Comparison of ENCODE assay signal across 8 cellular contexts in genomic region chr19:19064811-19065745, GRCh38. TPM values are rescaled to one million over a fixed set of nuclear protein-coding genes. Genes with fewer than 3 reads are reported as not detected.
DNase-seq lines count a peak whose midpoint lies in the region; ATAC-seq, FAIRE-seq and TF ChIP-seq lines count a peak whose summit lies in the region.

No MANE protein-coding gene starts in this region.

- H3K36me3 Mint-ChIP-seq in activated naive CD8-positive, alpha-beta T cell treated with anti-CD3 and anti-CD28 coated beads, Interleukin-2, amount 50 U/mL, for 24 hours (ENCODE audit: low read depth), result peaks cover 2% of the 10 kb centered on the region

- FAIRE-seq in keratinocyte (lab: Jason Lieb, UNC) (no peak), frontal cortex (lab: Jason Lieb, UNC) (no peak)

- H3K9me3 Mint-ChIP-seq in activated naive CD8-positive, alpha-beta T cell treated with anti-CD3 and anti-CD28 coated beads, Interleukin-2, amount 50 U/mL, for 24 hours, result no peaks in the 10 kb centered on the region

- dilution Hi-C loops in keratinocyte (cut with MboI; ENCODE audit: extremely low pct_ligation_motif_present, low sequenced_read_pairs), result no loop called here

- peak overlapping the region; percentile 78 for H3K4me3 Mint-ChIP-seq in activated naive CD8-positive, alpha-beta T cell treated with anti-CD3 and anti-CD28 coated beads, Interleukin-2, amount 50 U/mL, for 24 hours

- peaks cover 6% of the 10 kb centered on the region for H3K4me1 ChIP-seq in keratinocyte (ENCODE audit: control insufficient read depth, extremely low read depth, insufficient read depth, low read length)

- ATAC-seq in activated naive CD8-positive, alpha-beta T cell treated with anti-CD3 and anti-CD28 coated beads, Interleukin-2, amount 50 U/mL, for 24 hours, result no peak
- ATAC-seq in GM18505 (IDR thresholded peaks at IDR 0.05; ENCODE audit: unreplicated experiment), result no peak
- no peak for ATAC-seq in HG02571 (IDR thresholded peaks at IDR 0.05; ENCODE audit: unreplicated experiment)

- H3K27ac ChIP-seq in keratinocyte (ENCODE audit: control insufficient read depth, insufficient read depth, low read length), result no peak overlapping the region

- DNase-seq in ELR (ENCODE audit: low read depth), result peak; percentile 23
- DNase-seq in NCI-H524 (lab: John Stamatoyannopoulos, UW), result peak; percentile 81 to 88
- peak; percentile 55 for DNase-seq in activated naive CD8-positive, alpha-beta T cell treated with anti-CD3 and anti-CD28 coated beads, Interleukin-2, amount 50 U/mL, for 24 hours
- DNase-seq in keratinocyte (ENCODE audit: low read depth, low spot score), result no peak
- peak; percentile 31 for DNase-seq in stimulated activated CD4-positive, alpha-beta T cell treated with anti-CD3 and anti-CD28 coated beads, Interleukin-4, amount 100 ng/mL, for 1 hour
- no peak for DNase-seq in frontal cortex (ENCODE audit: low spot score in 2 of 2)

- no peaks in the 10 kb centered on the region for H4K20me1 ChIP-seq in keratinocyte (ENCODE audit: control insufficient read depth, extremely low read depth, insufficient read depth, low read length)

- H3K4me3 ChIP-seq in keratinocyte (ENCODE audit: control insufficient read depth in 2 of 3, extremely low read depth in 1 of 3, insufficient read depth in 2 of 3, low read depth in 1 of 3, low read length in 3 of 3), result peak overlapping the region; percentile 48 to 66 (median 65)

- no peak for TF ChIP-seq CTCF in keratinocyte (optimal IDR thresholded peaks at IDR 0.05 in 1 of 3, IDR thresholded peaks at IDR 0.05 in 1 of 3, conservative IDR thresholded peaks at IDR 0.05 in 1 of 3; ENCODE audit: extremely low read depth in 1 of 3, insufficient read depth in 2 of 3, low read length in 3 of 3)

- TF ChIP-seq POLR2A in GM18505 (IDR thresholded peaks at IDR 0.05; ENCODE audit: borderline replicate concordance, extremely low read depth, insufficient read depth, insufficient read length), result no peak

- peak overlapping the region; percentile 64 for H3K27ac Mint-ChIP-seq in activated naive CD8-positive, alpha-beta T cell treated with anti-CD3 and anti-CD28 coated beads, Interleukin-2, amount 50 U/mL, for 24 hours

- peak overlapping the region; percentile 7 for H2AFZ ChIP-seq in keratinocyte (ENCODE audit: control insufficient read depth, low read length)

- no peaks in the 10 kb centered on the region for H3K9me3 ChIP-seq in keratinocyte (ENCODE audit: control insufficient read depth, low read depth, low read length)

- H3K79me2 ChIP-seq in keratinocyte (ENCODE audit: control insufficient read depth, insufficient read depth, low read length), result no peaks in the 10 kb centered on the region

- no peaks in the 10 kb centered on the region for H3K27me3 Mint-ChIP-seq in activated naive CD8-positive, alpha-beta T cell treated with anti-CD3 and anti-CD28 coated beads, Interleukin-2, amount 50 U/mL, for 24 hours

- H3K27me3 ChIP-seq in keratinocyte (ENCODE audit: control insufficient read depth, extremely low read depth, insufficient read depth, low read length), result peaks cover 2% of the 10 kb centered on the region

- H3K36me3 ChIP-seq in keratinocyte (ENCODE audit: control insufficient read depth in 2 of 2, extremely low read depth in 1 of 2, insufficient read depth in 2 of 2, low read length in 2 of 2), result peaks cover 0 to 1% of the 10 kb centered on the region in 2 experiments

- H3K9me1 ChIP-seq in keratinocyte (ENCODE audit: control insufficient read depth, extremely low read depth, insufficient read depth, low read length), result peaks cover 2% of the 10 kb centered on the region

- H3K4me1 Mint-ChIP-seq in activated naive CD8-positive, alpha-beta T cell treated with anti-CD3 and anti-CD28 coated beads, Interleukin-2, amount 50 U/mL, for 24 hours, result peaks cover 51% of the 10 kb centered on the region

- peak overlapping the region; percentile 81 for H3K4me2 ChIP-seq in keratinocyte (ENCODE audit: control insufficient read depth, extremely low read depth, insufficient read depth, low read depth, low read length)

- H3K9ac ChIP-seq in keratinocyte (ENCODE audit: control insufficient read depth, extremely low read depth, insufficient read depth, low read length), result no peak overlapping the region

RNA-seq across cellular contexts. Expression of gene SLC25A42, which starts 1.3 kb away (rescaled TPM):
- polyA plus RNA-seq in keratinocyte, result 1.2 to 2.2 TPM (median 1.9 TPM) in 3 replicates
- 0.49 TPM for polyA plus RNA-seq in keratinocyte (2011; ENCODE audit: low read depth)
- 1.7 and 2.6 TPM in 2 replicates for polyA plus RNA-seq in keratinocyte (2011; cell fraction: cytosol; rRNA removed)
- 3.7 and 6.0 TPM in 2 replicates for polyA plus RNA-seq in keratinocyte (2011; cell fraction: nucleus; rRNA removed)
- polyA plus RNA-seq in keratinocyte (2012; ENCODE audit: low replicate concordance), result 1.6 and 3.0 TPM in 2 replicates
- polyA minus RNA-seq in keratinocyte, result 1.7 to 3.7 TPM (median 3.4 TPM) in 3 replicates
- polyA minus RNA-seq in keratinocyte (2011; cell fraction: cytosol; rRNA and poly(A)+ RNA removed), result 1.2 TPM
- 2.0 and 2.9 TPM in 2 replicates for polyA minus RNA-seq in keratinocyte (2011; cell fraction: nucleus; rRNA and poly(A)+ RNA removed)
- total RNA-seq in frontal cortex, result 10.2 TPM

RNA-seq across cellular contexts. Expression of gene ARMC6, which starts 31.7 kb away (rescaled TPM):
- 23.8 to 32.7 TPM (median 30.7 TPM) in 3 replicates for polyA plus RNA-seq in keratinocyte
- 12.2 TPM for polyA plus RNA-seq in keratinocyte (2011; ENCODE audit: low read depth)
- polyA plus RNA-seq in keratinocyte (2011; cell fraction: cytosol; rRNA removed), result 24.1 and 37.6 TPM in 2 replicates
- polyA plus RNA-seq in keratinocyte (2011; cell fraction: nucleus; rRNA removed), result 27.1 and 37.3 TPM in 2 replicates
- 15.3 and 37.1 TPM in 2 replicates for polyA plus RNA-seq in keratinocyte (2012; ENCODE audit: low replicate concordance)
- polyA minus RNA-seq in keratinocyte, result 36.4 to 68.3 TPM (median 43.0 TPM) in 3 replicates
- polyA minus RNA-seq in keratinocyte (2011; cell fraction: cytosol; rRNA and poly(A)+ RNA removed), result 58.5 TPM
- 20.7 and 24.2 TPM in 2 replicates for polyA minus RNA-seq in keratinocyte (2011; cell fraction: nucleus; rRNA and poly(A)+ RNA removed)
- 56.3 TPM for total RNA-seq in frontal cortex

RNA-seq across cellular contexts. Expression of gene SUGP2, which starts 31.8 kb away (rescaled TPM):
- 39.6 to 57.9 TPM (median 51.2 TPM) in 3 replicates for polyA plus RNA-seq in keratinocyte
- polyA plus RNA-seq in keratinocyte (2011; ENCODE audit: low read depth), result 10.5 TPM
- polyA plus RNA-seq in keratinocyte (2011; cell fraction: cytosol; rRNA removed), result 21.1 and 25.1 TPM in 2 replicates
- polyA plus RNA-seq in keratinocyte (2011; cell fraction: nucleus; rRNA removed), result 222 and 229 TPM in 2 replicates
- polyA plus RNA-seq in keratinocyte (2012; ENCODE audit: low replicate concordance), result 31.8 and 38.0 TPM in 2 replicates
- 18.2 to 32.5 TPM (median 22.3 TPM) in 3 replicates for polyA minus RNA-seq in keratinocyte
- 12.1 TPM for polyA minus RNA-seq in keratinocyte (2011; cell fraction: cytosol; rRNA and poly(A)+ RNA removed)
- polyA minus RNA-seq in keratinocyte (2011; cell fraction: nucleus; rRNA and poly(A)+ RNA removed), result 32.5 and 51.0 TPM in 2 replicates
- 90.5 TPM for total RNA-seq in frontal cortex

Comparison
In these comparisons a context has a peak if more than half of its experiments do, and no peak if none do; other contexts are left out.
1. DNase-seq: peak in ELR (single experiment), NCI-H524 (2 of 2), activated naive CD8-positive, alpha-beta T cell treated with anti-CD3 and anti-CD28 coated beads, Interleukin-2, amount 50 U/mL, for 24 hours (single experiment) and stimulated activated CD4-positive, alpha-beta T cell treated with anti-CD3 and anti-CD28 coated beads, Interleukin-4, amount 100 ng/mL, for 1 hour (single experiment); none in keratinocyte (single experiment) and frontal cortex (0 of 2).